ENCODE assay signal across 8 cellular contexts in genomic region chr9:133589454-133590227, GRCh38. TPM values are rescaled to one million over a fixed set of nuclear protein-coding genes. Genes with fewer than 3 reads are reported as not detected.
DNase-seq lines count a peak whose midpoint lies in the region; ATAC-seq and TF ChIP-seq lines count a peak whose summit lies in the region.
"Had no signal": no experiment of that assay in that cellular context is flagged by ENCODE, and none has a peak within 500 bp of the region (broad histone marks: within the 10 kb centered on the region; RNA-seq: fewer than 3 reads in every experiment).

No MANE protein-coding gene starts in this region.

- no peak overlapping the region for H3K4me3 ChIP-seq in esophagus squamous epithelium

- 44 to 46% methylated on average over 7 to 9 of the region's 19 CpGs for WGBS in esophagus squamous epithelium, 2 donors

- no peak for ATAC-seq in GM18873 (IDR thresholded peaks at IDR 0.05; ENCODE audit: low FRiP score, unreplicated experiment)
- no peak for ATAC-seq in GM21367 (IDR thresholded peaks at IDR 0.05; ENCODE audit: unreplicated experiment)

- peaks cover 0 to 15% (median 10%) of the 10 kb centered on the region in 3 donors for H3K4me1 ChIP-seq in esophagus squamous epithelium

- no peaks in the 10 kb centered on the region for H3K9me3 ChIP-seq in esophagus squamous epithelium

- peak in 4 of 6 experiments; percentile 10 to 43 (median 15) for TF ChIP-seq CTCF in esophagus squamous epithelium (IDR thresholded peaks at IDR 0.05)

- no peaks in the 10 kb centered on the region for H3K36me3 ChIP-seq in esophagus squamous epithelium

- POLR2A ChIA-PET in HEK293T (lab: Yijun Ruan, JAX): no interaction called here

- TF ChIP-seq POLR2A in esophagus squamous epithelium (IDR thresholded peaks at IDR 0.05): no peak

- CTCF ChIA-PET in HEK293T (lab: Yijun Ruan, JAX): no interaction called here

- DNase-seq in HEK293T (ENCODE audit: extremely low spot score): peak; percentile 57
- peak; percentile 14 to 22 for DNase-seq in activated CD4-positive, alpha-beta T cell treated with anti-CD3 and anti-CD28 coated beads, Interleukin-2, amount 50 U/mL, for 24 hours (ENCODE audit: low read depth in 1 of 2, low spot score in 1 of 2)
- no peak for DNase-seq in esophagus squamous epithelium (lab: John Stamatoyannopoulos, UW)
- peak; percentile 36 to 40 for DNase-seq in stimulated activated CD8-positive, alpha-beta memory T cell treated with anti-CD3 and anti-CD28 coated beads, Interleukin-2, amount 100 ng/mL, for 48 hours (ENCODE audit: low read depth in 2 of 2)
- DNase-seq in GM03348 (ENCODE audit: low spot score): no peak

- no peak overlapping the region for H3K27ac ChIP-seq in esophagus squamous epithelium

- intact Hi-C loops in esophagus squamous epithelium (cut with DNase I): no loop called here

- H3K27me3 ChIP-seq in esophagus squamous epithelium: peaks cover 0 to 74% (median 0%) of the 10 kb centered on the region in 4 donors

TF ChIP-seq in HEK293T, 16 proteins besides CTCF, POLR2A, EP300 and RAD21:
- TF ChIP-seq ELF4 (IDR thresholded peaks at IDR 0.05) (no peak), ARNT (IDR thresholded peaks at IDR 0.05) (no peak), FOXK2 (IDR thresholded peaks at IDR 0.05) (no peak), TARDBP (IDR thresholded peaks at IDR 0.05) (no peak), NFRKB (IDR thresholded peaks at IDR 0.05) (no peak), L3MBTL2 (conservative IDR thresholded peaks at IDR 0.05) (no peak), CTBP1 (IDR thresholded peaks at IDR 0.05; ENCODE audit: borderline replicate concordance) (no peak), HDGF (IDR thresholded peaks at IDR 0.05; ENCODE audit: borderline replicate concordance) (no peak), SUZ12 (IDR thresholded peaks at IDR 0.05) (no peak), FOXM1 (IDR thresholded peaks at IDR 0.05; ENCODE audit: borderline replicate concordance) (no peak), PKNOX1 (IDR thresholded peaks at IDR 0.05) (no peak), BHLHE40 (IDR thresholded peaks at IDR 0.05; ENCODE audit: borderline replicate concordance) (no peak), LEF1 (IDR thresholded peaks at IDR 0.05; ENCODE audit: borderline replicate concordance) (no peak), SP1 (IDR thresholded peaks at IDR 0.05) (no peak), ZNF384 (IDR thresholded peaks at IDR 0.05) (no peak), FOXA1 (IDR thresholded peaks at IDR 0.05) (no peak)

RNA-seq across cellular contexts. Expression of gene FAM163B, which starts 19.5 kb away (rescaled TPM):
- not detected for total RNA-seq in esophagus squamous epithelium
- total RNA-seq: HT1080 had no signal

RNA-seq across cellular contexts. Expression of gene DBH, which starts 46.5 kb away (rescaled TPM):
- total RNA-seq in esophagus squamous epithelium: not detected
- total RNA-seq: HT1080 had no signal

RNA-seq across cellular contexts. Expression of gene ADAMTSL2, which starts 55.1 kb away (rescaled TPM):
- 1 to 10 TPM; 1.1 to 2.1 (median 1.4) TPM for total RNA-seq in esophagus squamous epithelium
- total RNA-seq: HT1080 had no signal

Comparison
In these comparisons a context has a peak if more than half of its experiments do, and no peak if none do; other contexts are left out.
1. DNase-seq: peak in HEK293T (single experiment), activated CD4-positive, alpha-beta T cell treated with anti-CD3 and anti-CD28 coated beads, Interleukin-2, amount 50 U/mL, for 24 hours (2 of 2) and stimulated activated CD8-positive, alpha-beta memory T cell treated with anti-CD3 and anti-CD28 coated beads, Interleukin-2, amount 100 ng/mL, for 48 hours (2 of 2); none in esophagus squamous epithelium (single experiment) and GM03348 (single experiment).